ENCODE assay signal across 9 cellular contexts in the genomic region with DNA sequence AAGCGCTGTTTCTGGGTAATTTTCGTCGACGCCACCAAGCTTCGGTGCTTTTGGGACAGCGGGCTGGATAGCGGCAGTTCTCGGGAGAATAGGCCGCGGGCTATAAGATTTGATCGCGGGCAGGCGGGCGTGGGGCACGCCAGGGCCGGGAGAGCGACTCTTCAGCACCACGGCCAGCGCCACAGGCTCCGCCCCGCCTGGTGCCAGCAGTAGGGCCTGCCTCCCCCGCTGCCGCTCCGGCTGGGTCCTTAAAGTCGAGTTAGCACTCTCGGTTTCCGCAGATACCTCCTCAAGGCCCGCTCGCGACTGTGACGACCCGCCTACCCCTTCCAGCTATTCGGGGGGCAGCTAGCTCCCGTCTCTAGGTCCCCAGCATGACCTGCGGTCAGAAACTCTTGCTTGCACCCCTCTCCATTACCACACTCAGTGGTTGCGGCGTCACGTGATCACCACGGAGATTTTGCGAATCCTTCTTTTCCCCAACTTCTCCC. TPM values are rescaled to one million over a fixed set of nuclear protein-coding genes. Genes with fewer than 3 reads are reported as not detected.
A peak's percentile ranks its signal among the peaks of the same experiment; 100 is the strongest.
DNase-seq lines count a peak whose midpoint lies in the region; ATAC-seq and TF ChIP-seq lines count a peak whose summit lies in the region.
"Had no signal": no experiment of that assay in that cellular context is flagged by ENCODE, and none has a peak within 500 bp of the region (broad histone marks: within the 10 kb centered on the region; RNA-seq: fewer than 3 reads in every experiment).

No MANE protein-coding gene starts in this region.

- H3K27me3 ChIP-seq in PC-3 (ENCODE audit: low read length): no peaks in the 10 kb centered on the region

- intact Hi-C loops in PC-3 (cut with micrococcal nuclease): no loop called here

- H3K27ac ChIP-seq in PC-3 (ENCODE audit: low read length): no peak overlapping the region

- ATAC-seq in GM19351 (IDR thresholded peaks at IDR 0.05; ENCODE audit: unreplicated experiment) (peak; percentile 75), PC-3 (no peak)

- no peak overlapping the region for H3K9ac ChIP-seq in PC-3 (ENCODE audit: low read length)

- no peaks in the 10 kb centered on the region for H3K9me2 ChIP-seq in PC-3 (replicated peaks; ENCODE audit: low read length)

- no peaks in the 10 kb centered on the region for H3K79me2 ChIP-seq in PC-3 (ENCODE audit: low read length)

- no peak for TF ChIP-seq POLR2A in NB4 (IDR thresholded peaks at IDR 0.05; ENCODE audit: extremely low read depth, insufficient read length)

- no peaks in the 10 kb centered on the region for H3K4me1 ChIP-seq in PC-3 (ENCODE audit: insufficient read depth, low read length)

- no peak overlapping the region for H2AFZ ChIP-seq in PC-3 (ENCODE audit: low read length)

- no peaks in the 10 kb centered on the region for H3F3A ChIP-seq in PC-3 (ENCODE audit: low read length, unreplicated experiment)

- CTCF ChIA-PET in PC-3 (lab: Charles Lee): no interaction called here

- no peaks in the 10 kb centered on the region for H3K36me3 ChIP-seq in PC-3 (ENCODE audit: low read depth, low read length)

- no peaks in the 10 kb centered on the region for H4K20me1 ChIP-seq in PC-3 (ENCODE audit: low read length)

- no peak for TF ChIP-seq CTCF in NB4 (IDR thresholded peaks at IDR 0.05; ENCODE audit: low read depth, low read length)
- TF ChIP-seq CTCF in PC-3 (conservative IDR thresholded peaks at IDR 0.05; ENCODE audit: low read depth, low read length): no peak

- peak; percentile 20 for DNase-seq in NB4 (ENCODE audit: low read depth)
- DNase-seq in activated naive CD4-positive, alpha-beta T cell treated with anti-CD3 and anti-CD28 coated beads, Interleukin-2, amount 50 U/mL, for 16 hours: peak; percentile 51
- DNase-seq in iPS-NIHi11 (ENCODE audit: low spot score): peak; percentile 91
- DNase-seq in stimulated activated CD4-positive, alpha-beta T cell treated with anti-CD3 and anti-CD28 coated beads, Interleukin-2, amount 100 ng/mL, for 48 hours: peak; percentile 40 to 56
- DNase-seq in OCI-M1 (lab: John Stamatoyannopoulos, UW): no peak
- DNase-seq in GOT3 (lab: John Stamatoyannopoulos, UW): no peak
- no peak for DNase-seq in PC-3

- POLR2A ChIA-PET in PC-3 (lab: Charles Lee; ENCODE audit: unreplicated experiment): no interaction called here

- no peaks in the 10 kb centered on the region for H3K9me3 ChIP-seq in PC-3 (ENCODE audit: low read length)

- BruUV-seq in PC-3 (replicated peaks; lab: Mats Ljungman, UMichigan): no TSS peak

- no peak overlapping the region for H3K4me2 ChIP-seq in PC-3 (ENCODE audit: low read length)

- H3K4me3 ChIP-seq in NB4 (ENCODE audit: low read depth, low read length) (no peak overlapping the region), PC-3 (ENCODE audit: low read length) (no peak overlapping the region)

RNA-seq across cellular contexts. Expression of a gene that starts 9.4 kb away (rescaled TPM):
- not detected in 2 replicates for total RNA-seq in PC-3 (2014; rRNA removed)
- total RNA-seq: glomerular endothelial cell had no signal

Comparison
In these comparisons a context has a peak if more than half of its experiments do, and no peak if none do; other contexts are left out.
1. DNase-seq: peak in NB4 (single experiment), activated naive CD4-positive, alpha-beta T cell treated with anti-CD3 and anti-CD28 coated beads, Interleukin-2, amount 50 U/mL, for 16 hours (single experiment), iPS-NIHi11 (single experiment) and stimulated activated CD4-positive, alpha-beta T cell treated with anti-CD3 and anti-CD28 coated beads, Interleukin-2, amount 100 ng/mL, for 48 hours (2 of 2); none in OCI-M1 (single experiment), GOT3 (single experiment) and PC-3 (single experiment).